Comparison of ENCODE assay signal across 23 cellular contexts in the genomic region with DNA sequence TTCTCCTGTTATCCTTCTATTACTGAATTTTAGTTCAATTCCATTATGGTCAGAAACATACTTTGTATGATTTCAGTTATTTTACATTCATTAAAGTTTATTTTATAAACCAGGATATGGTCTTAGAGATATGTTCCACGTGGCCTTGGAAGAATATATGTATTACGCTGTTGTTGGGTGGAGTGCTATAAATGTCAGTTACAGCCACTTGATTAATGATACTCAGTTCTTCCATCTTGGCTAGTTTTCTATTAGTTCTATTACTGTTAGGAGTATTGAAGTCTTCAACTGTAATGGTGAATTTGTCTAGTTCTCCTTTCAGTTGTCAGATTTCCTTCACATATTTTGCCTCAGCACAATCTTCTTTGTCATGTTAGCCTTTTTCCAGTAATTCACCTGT. TPM values are rescaled to one million over a fixed set of nuclear protein-coding genes. Genes with fewer than 3 reads are reported as not detected.
A peak's percentile ranks its signal among the peaks of the same experiment; 100 is the strongest.
DNase-seq lines count a peak whose midpoint lies in the region; ATAC-seq, FAIRE-seq and TF ChIP-seq lines count a peak whose summit lies in the region.
"Had no signal": no experiment of that assay in that cellular context is flagged by ENCODE, and none has a peak within 500 bp of the region (broad histone marks: within the 10 kb centered on the region; RNA-seq: fewer than 3 reads in every experiment).

No MANE protein-coding gene starts in this region.

- no peak overlapping the region for H3K27ac ChIP-seq in K562 (ENCODE audit: extremely low read depth, low read depth, low read length)
- H3K27ac ChIP-seq in pancreas = no peak overlapping the region
- H3K27ac ChIP-seq in effector memory CD4-positive, alpha-beta T cell (ENCODE audit: insufficient read depth, low read length, poor library complexity, severe bottlenecking) = no peak overlapping the region
- H3K27ac ChIP-seq in Peyer's patch = no peak overlapping the region
- H3K27ac ChIP-seq: BLaER1 had no signal

- TF ChIP-seq CTCF in K562 (IDR thresholded peaks at IDR 0.05 in 2 of 3, conservative IDR thresholded peaks at IDR 0.05 in 1 of 3; ENCODE audit: insufficient read depth in 2 of 3, low read depth in 1 of 3, low read length in 3 of 3) (no peak), pancreas (IDR thresholded peaks at IDR 0.05) (no peak), Peyer's patch (IDR thresholded peaks at IDR 0.05) (no peak)

- H3K9me3 ChIP-seq in K562 (replicated peaks; ENCODE audit: control insufficient read depth, insufficient read depth, low read depth, low read length) = no peaks in the 10 kb centered on the region
- H3K9me3 ChIP-seq in pancreas = no peaks in the 10 kb centered on the region
- no peaks in the 10 kb centered on the region for H3K9me3 ChIP-seq in effector memory CD4-positive, alpha-beta T cell (ENCODE audit: control insufficient read depth, low read length)
- no peaks in the 10 kb centered on the region for H3K9me3 ChIP-seq in Peyer's patch
- H3K9me3 ChIP-seq: BE2C, BLaER1 had no signal

- no peaks in the 10 kb centered on the region for H3K79me2 ChIP-seq in K562 (ENCODE audit: control insufficient read depth, insufficient read depth, low read length)

- TF ChIP-seq RAD21 in K562 (CRISPR knock-in tag; conservative IDR thresholded peaks at IDR 0.05 in 1 of 2, IDR thresholded peaks at IDR 0.05 in 1 of 2) = no peak

- in situ Hi-C loops in K562 (cut with MboI) = no loop called here

- ATAC-seq in K562 = no peak
- ATAC-seq in pancreas = no peak
- no peak for ATAC-seq in GM21447 (IDR thresholded peaks at IDR 0.05; ENCODE audit: unreplicated experiment)

- POLR2A ChIA-PET in HEK293T (lab: Yijun Ruan, JAX) (no interaction called here), K562 (lab: Yijun Ruan, JAX) (no interaction called here)

- H3K4me3 Mint-ChIP-seq in activated T-cell treated with anti-CD3 and anti-CD28 coated beads, Interleukin-2, amount 50 U/mL, for 24 hours = no peak overlapping the region
- H3K4me3 Mint-ChIP-seq: CD14-positive monocyte; CD4-positive, alpha-beta memory T cell; CD4-positive, CD25-positive, alpha-beta regulatory T cell; CD8-positive, alpha-beta memory T cell had no signal

- TF ChIP-seq POLR2A in K562 (conservative IDR thresholded peaks at IDR 0.05) (no peak), Peyer's patch (IDR thresholded peaks at IDR 0.05) (no peak)

- no peak overlapping the region for H3K4me3 ChIP-seq in K562
- H3K4me3 ChIP-seq in pancreas = no peak overlapping the region
- H3K4me3 ChIP-seq in effector memory CD4-positive, alpha-beta T cell (ENCODE audit: insufficient read depth, low read depth, low read length, poor library complexity, severe bottlenecking) = no peak overlapping the region
- H3K4me3 ChIP-seq in Peyer's patch = no peak overlapping the region
- H3K4me3 ChIP-seq: BLaER1 had no signal

- no peaks in the 10 kb centered on the region for H3K4me1 ChIP-seq in K562 (replicated peaks in 1 of 2; ENCODE audit: control insufficient read depth in 2 of 2, insufficient read depth in 2 of 2, low read length in 2 of 2)
- no peaks in the 10 kb centered on the region for H3K4me1 ChIP-seq in pancreas
- H3K4me1 ChIP-seq in effector memory CD4-positive, alpha-beta T cell (ENCODE audit: control insufficient read depth, insufficient read depth, low read length, poor library complexity, severe bottlenecking) = no peaks in the 10 kb centered on the region
- H3K4me1 ChIP-seq in Peyer's patch = no peaks in the 10 kb centered on the region
- H3K4me1 ChIP-seq: BE2C had no signal

- H3K9me1 ChIP-seq in K562 (ENCODE audit: control insufficient read depth, insufficient read depth, low read length) = peaks cover 5% of the 10 kb centered on the region

- no peak overlapping the region for H3K9ac ChIP-seq in K562 (ENCODE audit: insufficient read depth in 1 of 2, low read depth in 2 of 2, low read length in 2 of 2)
- H3K9ac ChIP-seq: BLaER1 had no signal

- no peak for TF ChIP-seq EP300 in K562 (IDR thresholded peaks at IDR 0.05; ENCODE audit: low read length)

- H3K36me3 ChIP-seq in K562 (ENCODE audit: control insufficient read depth, insufficient read depth, low read length) (peaks cover 24% of the 10 kb centered on the region), pancreas (no peaks in the 10 kb centered on the region), Peyer's patch (peaks cover 0 to 12% (median 0%) of the 10 kb centered on the region in 3 donors)
- H3K36me3 ChIP-seq in effector memory CD4-positive, alpha-beta T cell (ENCODE audit: control insufficient read depth, insufficient read depth, low read length) = peaks cover 9% of the 10 kb centered on the region

- H3K27me3 ChIP-seq in K562 (ENCODE audit: control insufficient read depth in 2 of 2, insufficient read depth in 2 of 2, low read length in 2 of 2) (no peaks in the 10 kb centered on the region), pancreas (no peaks in the 10 kb centered on the region), Peyer's patch (no peaks in the 10 kb centered on the region)
- H3K27me3 ChIP-seq in effector memory CD4-positive, alpha-beta T cell (replicated peaks; ENCODE audit: control insufficient read depth, insufficient read depth, low read length, poor library complexity, severe bottlenecking) = no peaks in the 10 kb centered on the region
- H3K27me3 ChIP-seq: BE2C, BLaER1 had no signal

- no peak overlapping the region for H3K4me2 ChIP-seq in K562 (ENCODE audit: insufficient read depth, low read length)
- H3K4me2 ChIP-seq: BLaER1 had no signal

- no peaks in the 10 kb centered on the region for H4K20me1 ChIP-seq in K562 (replicated peaks; ENCODE audit: control insufficient read depth, insufficient read depth, low read length)
- H4K20me1 ChIP-seq: BLaER1 had no signal

- no peak overlapping the region for H3K27ac Mint-ChIP-seq in activated T-cell treated with anti-CD3 and anti-CD28 coated beads, Interleukin-2, amount 50 U/mL, for 24 hours
- H3K27ac Mint-ChIP-seq: CD8-positive, alpha-beta memory T cell had no signal

- H3K4me1 Mint-ChIP-seq in activated T-cell treated with anti-CD3 and anti-CD28 coated beads, Interleukin-2, amount 50 U/mL, for 24 hours (ENCODE audit: low read depth) = no peaks in the 10 kb centered on the region
- H3K4me1 Mint-ChIP-seq: CD14-positive monocyte had no signal

- intact Hi-C loops in K562 (cut with micrococcal nuclease) (no loop called here), pancreas (cut with DNase I) (no loop called here)

- peaks cover 41% of the 10 kb centered on the region for H3K36me3 Mint-ChIP-seq in activated T-cell treated with anti-CD3 and anti-CD28 coated beads, Interleukin-2, amount 50 U/mL, for 24 hours (ENCODE audit: low read depth)

- no peaks in the 10 kb centered on the region for H3K27me3 Mint-ChIP-seq in activated T-cell treated with anti-CD3 and anti-CD28 coated beads, Interleukin-2, amount 50 U/mL, for 24 hours
- H3K27me3 Mint-ChIP-seq: CD4-positive, alpha-beta memory T cell; CD4-positive, CD25-positive, alpha-beta regulatory T cell; CD8-positive, alpha-beta memory T cell had no signal

- H3K9me3 Mint-ChIP-seq in activated T-cell treated with anti-CD3 and anti-CD28 coated beads, Interleukin-2, amount 50 U/mL, for 24 hours = no peaks in the 10 kb centered on the region
- H3K9me3 Mint-ChIP-seq: CD4-positive, alpha-beta memory T cell; CD4-positive, CD25-positive, alpha-beta regulatory T cell; CD8-positive, alpha-beta memory T cell had no signal

- DNase-seq in HEK293T (ENCODE audit: extremely low spot score) (no peak), K562 (ENCODE audit: extremely low read depth in 1 of 4, low spot score in 3 of 4) (no peak), pancreas (no peak), Peyer's patch (no peak)
- DNase-seq in effector memory CD4-positive, alpha-beta T cell = no peak
- DNase-seq in activated T-cell treated with anti-CD3 and anti-CD28 coated beads, Interleukin-2, amount 50 U/mL, for 24 hours = no peak
- DNase-seq: 8988T; ACHN; BE2C; C1 segment of cervical spinal cord; CD4-positive, alpha-beta memory T cell; CD4-positive, CD25-positive, alpha-beta regulatory T cell; CD8-positive, alpha-beta memory T cell; COR-L47; DMS79 treated with DMSO at 0.1 percent for 48 hours; GF-D8 had no signal

- FAIRE-seq in K562 (lab: Jason Lieb, UNC) (no peak), pancreas (lab: Jason Lieb, UNC) (peak; percentile 49)
- FAIRE-seq: A204.1, G401.6, GM12891, GM19239 had no signal

- 58% methylated on average over 2 of the region's 2 CpGs for WGBS in K562 (ENCODE audit: insufficient coverage, low coverage, missing lambda C conversion rate)
- WGBS in pancreas, 2 donors = 87 to 93% methylated on average over 2 of the region's 2 CpGs

- no TSS peak for BruUV-seq in K562 (replicated peaks; lab: Mats Ljungman, UMichigan)

- H2AFZ ChIP-seq in K562 (ENCODE audit: low read depth, low read length) = no peak overlapping the region

- CTCF ChIA-PET in HEK293T (lab: Yijun Ruan, JAX) (no interaction called here), K562 (lab: Yijun Ruan, JAX; ENCODE audit: low intra/inter-chr PET ratio) (interaction anchor here (0.6 kb wide), 1 partner anchor 38 kb away, joined by 3 read pairs; no protein-coding TSS in a partner anchor)

RNA-seq across cellular contexts. Expression of gene CCSAP, which starts 26.7 kb away (rescaled TPM):
- total RNA-seq in K562 (2011; cell fraction: chromatin; rRNA removed; ENCODE audit: low replicate concordance) = 9.4 and 42.2 TPM in 2 replicates
- 6.0 and 8.4 TPM in 2 replicates for total RNA-seq in K562 (2011; cell fraction: nucleolus; rRNA removed)
- 19.9 and 28.9 TPM in 2 replicates for total RNA-seq in K562 (2011; cell fraction: nucleoplasm; rRNA removed)
- total RNA-seq in K562 (2014; rRNA removed) (7.8 and 8.2 TPM in 2 replicates), K562 (2014; rRNA removed; fragmentation: Illumina TruSeq; extraction: Trizol) (13.6 and 14.4 TPM in 2 replicates), K562 (2015; rRNA removed; fragmentation: Illumina TruSeq; extraction: Trizol) (10.7 and 11.2 TPM in 2 replicates), K562 (2021) (10.3 and 10.5 TPM in 2 replicates), pancreas (1 to 10 TPM in 5 of 6 donors, under 1 TPM in 1; 0.97 to 3.1 (median 1.4) TPM), Peyer's patch (1 to 10 TPM; 1.8 to 5.8 (median 2.8) TPM)
- polyA plus RNA-seq in K562 (2011; rRNA removed) (15.9 and 18.4 TPM in 2 replicates), K562 (2014; fragmentation: Illumina TruSeq; extraction: Trizol) (6.9 and 9.5 TPM in 2 replicates), K562 (2014; fragmentation: Nextera tagmentation; extraction: Ambion mirVana) (1 to 10 TPM; 3.6 to 4.3 TPM), K562 (2014; rRNA removed) (6.0 and 8.2 TPM in 2 replicates), pancreas (1 to 10 TPM; 1.7 to 4.6 TPM)
- 2.7 and 11.3 TPM in 2 replicates for polyA plus RNA-seq in K562 (2011; cell fraction: cytosol; rRNA removed)
- polyA plus RNA-seq in K562 (2011; cell fraction: nucleus; rRNA removed) = 8.0 and 22.9 TPM in 2 replicates
- polyA plus RNA-seq in K562 (2012) = 6.5 and 7.3 TPM in 2 replicates
- 22.1 and 31.4 TPM in 2 replicates for polyA minus RNA-seq in K562 (2011; rRNA and poly(A)+ RNA removed)
- polyA minus RNA-seq in K562 (2011; cell fraction: cytosol; rRNA and poly(A)+ RNA removed) = 12.0 and 16.3 TPM in 2 replicates
- 5.0 and 16.2 TPM in 2 replicates for polyA minus RNA-seq in K562 (2011; cell fraction: nucleus; rRNA and poly(A)+ RNA removed)

RNA-seq across cellular contexts. Expression of gene RAB4A, which starts 45.3 kb away (rescaled TPM):
- 13.9 and 34.5 TPM in 2 replicates for total RNA-seq in K562 (2011; cell fraction: chromatin; rRNA removed; ENCODE audit: low replicate concordance)
- total RNA-seq in K562 (2011; cell fraction: nucleolus; rRNA removed) = 7.4 and 7.8 TPM in 2 replicates
- total RNA-seq in K562 (2011; cell fraction: nucleoplasm; rRNA removed) = 17.1 and 34.4 TPM in 2 replicates
- total RNA-seq in K562 (2014; rRNA removed) = 33.4 and 58.5 TPM in 2 replicates
- 23.9 and 28.3 TPM in 2 replicates for total RNA-seq in K562 (2014; rRNA removed; fragmentation: Illumina TruSeq; extraction: Trizol)
- total RNA-seq in K562 (2015; rRNA removed; fragmentation: Illumina TruSeq; extraction: Trizol) = 21.9 and 23.2 TPM in 2 replicates
- total RNA-seq in K562 (2021) = 61.0 and 68.3 TPM in 2 replicates
- 33.8 and 35.1 TPM in 2 replicates for polyA plus RNA-seq in K562 (2011; rRNA removed)
- polyA plus RNA-seq in K562 (2011; cell fraction: cytosol; rRNA removed) = 11.7 and 19.5 TPM in 2 replicates
- polyA plus RNA-seq in K562 (2011; cell fraction: nucleus; rRNA removed) = 13.1 and 14.0 TPM in 2 replicates
- 29.8 and 40.1 TPM in 2 replicates for polyA plus RNA-seq in K562 (2012)
- 20.9 and 26.7 TPM in 2 replicates for polyA plus RNA-seq in K562 (2014; fragmentation: Illumina TruSeq; extraction: Trizol)
- 1 to 10 TPM; 8.3 to 9.7 TPM for polyA plus RNA-seq in K562 (2014; fragmentation: Nextera tagmentation; extraction: Ambion mirVana)
- polyA plus RNA-seq in K562 (2014; rRNA removed) = 36.0 and 55.2 TPM in 2 replicates
- polyA minus RNA-seq in K562 (2011; rRNA and poly(A)+ RNA removed) = 13.8 and 18.0 TPM in 2 replicates
- 7.9 and 8.5 TPM in 2 replicates for polyA minus RNA-seq in K562 (2011; cell fraction: cytosol; rRNA and poly(A)+ RNA removed)
- 10.8 and 11.4 TPM in 2 replicates for polyA minus RNA-seq in K562 (2011; cell fraction: nucleus; rRNA and poly(A)+ RNA removed)
- 10 to 100 TPM; 50.9 to 67.4 (median 57.3) TPM for total RNA-seq in pancreas
- 10 to 100 TPM; 14.5 to 23.4 TPM for polyA plus RNA-seq in pancreas
- 10 to 100 TPM; 22.1 to 36.7 (median 23.4) TPM for total RNA-seq in Peyer's patch
